In the genomic region with DNA sequence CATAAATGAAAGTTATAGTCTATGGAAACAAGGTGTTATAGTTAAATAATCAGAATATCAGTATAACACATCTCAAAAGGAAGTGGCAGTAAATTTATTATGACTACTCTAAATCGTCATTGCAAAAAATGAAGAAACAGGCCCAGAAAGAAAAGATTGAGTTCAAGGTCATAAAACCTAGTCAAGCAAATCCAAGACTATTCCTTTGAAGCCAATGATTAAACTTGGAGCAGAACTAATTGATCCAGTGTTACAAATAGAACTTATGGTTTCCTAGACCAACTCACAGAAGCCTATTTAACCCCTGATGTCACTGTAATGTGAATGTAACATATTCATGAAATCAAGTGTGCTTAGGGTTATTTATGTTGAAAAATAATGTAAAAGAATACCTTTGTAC, we compare ENCODE assay signal across 3 cellular contexts.
TF ChIP-seq lines count a peak whose summit lies in the region.

No MANE protein-coding gene starts in this region.

TF ChIP-seq in SK-N-SH, 30 proteins besides CTCF, POLR2A, EP300 and RAD21:
- TF ChIP-seq YY1 (IDR thresholded peaks at IDR 0.05; ENCODE audit: low read depth) (no peak), MXI1 (IDR thresholded peaks at IDR 0.05; ENCODE audit: low read depth, low read length) (no peak), FOXM1 (IDR thresholded peaks at IDR 0.05; ENCODE audit: low read depth) (no peak), CHD2 (IDR thresholded peaks at IDR 0.05; ENCODE audit: low read length, partially characterized antibody) (no peak), TAF1 (IDR thresholded peaks at IDR 0.05; ENCODE audit: borderline replicate concordance, low read depth, low read length) (no peak), FOSL2 (IDR thresholded peaks at IDR 0.05; ENCODE audit: borderline replicate concordance, low read depth) (no peak), NRF1 (IDR thresholded peaks at IDR 0.05; ENCODE audit: low read depth, low read length) (no peak), RXRA (IDR thresholded peaks at IDR 0.05; ENCODE audit: borderline replicate concordance, low read depth) (no peak), SMC3 (IDR thresholded peaks at IDR 0.05; ENCODE audit: low read depth, low read length) (no peak), POLR2AphosphoS5 (IDR thresholded peaks at IDR 0.05; ENCODE audit: low read depth, low read length) (no peak), GATA2 (CRISPR knock-in tag; IDR thresholded peaks at IDR 0.05) (no peak), MEF2A (IDR thresholded peaks at IDR 0.05; ENCODE audit: borderline replicate concordance, low read depth) (no peak), ELF1 (IDR thresholded peaks at IDR 0.05) (no peak), TCF12 (IDR thresholded peaks at IDR 0.05) (no peak), NFIC (IDR thresholded peaks at IDR 0.05; ENCODE audit: borderline replicate concordance) (no peak), GABPA (IDR thresholded peaks at IDR 0.05; ENCODE audit: low read depth) (no peak)
- TF ChIP-seq, protein P1, sequence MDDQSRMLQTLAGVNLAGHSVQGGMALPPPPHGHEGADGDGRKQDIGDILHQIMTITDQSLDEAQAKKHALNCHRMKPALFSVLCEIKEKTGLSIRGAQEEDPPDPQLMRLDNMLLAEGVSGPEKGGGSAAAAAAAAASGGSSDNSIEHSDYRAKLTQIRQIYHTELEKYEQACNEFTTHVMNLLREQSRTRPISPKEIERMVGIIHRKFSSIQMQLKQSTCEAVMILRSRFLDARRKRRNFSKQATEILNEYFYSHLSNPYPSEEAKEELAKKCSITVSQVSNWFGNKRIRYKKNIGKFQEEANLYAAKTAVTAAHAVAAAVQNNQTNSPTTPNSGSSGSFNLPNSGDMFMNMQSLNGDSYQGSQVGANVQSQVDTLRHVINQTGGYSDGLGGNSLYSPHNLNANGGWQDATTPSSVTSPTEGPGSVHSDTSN (IDR thresholded peaks at IDR 0.05): no peak
- TF ChIP-seq, protein P2, sequence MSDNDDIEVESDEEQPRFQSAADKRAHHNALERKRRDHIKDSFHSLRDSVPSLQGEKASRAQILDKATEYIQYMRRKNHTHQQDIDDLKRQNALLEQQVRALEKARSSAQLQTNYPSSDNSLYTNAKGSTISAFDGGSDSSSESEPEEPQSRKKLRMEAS (IDR thresholded peaks at IDR 0.05; ENCODE audit: low read depth): no peak

TF ChIP-seq in SK-N-SH treated with all-trans-retinoic acid at 6 μM for 48 hours, 23 proteins besides CTCF, POLR2A, EP300 and RAD21:
- TF ChIP-seq ARNTL (CRISPR knock-in tag; IDR thresholded peaks at IDR 0.05; ENCODE audit: borderline replicate concordance, low read depth) (no peak), ZNF565 (CRISPR knock-in tag; conservative IDR thresholded peaks at IDR 0.05; ENCODE audit: low read depth) (no peak), TOX (CRISPR knock-in tag; IDR thresholded peaks at IDR 0.05; ENCODE audit: borderline replicate concordance) (no peak), ZFP30 (CRISPR knock-in tag; IDR thresholded peaks at IDR 0.05) (no peak), GLIS3 (CRISPR knock-in tag; IDR thresholded peaks at IDR 0.05) (no peak), CSDC2 (CRISPR knock-in tag; IDR thresholded peaks at IDR 0.05) (no peak), BACH2 (CRISPR knock-in tag; IDR thresholded peaks at IDR 0.05; ENCODE audit: borderline replicate concordance) (no peak), ZNF8 (CRISPR knock-in tag; IDR thresholded peaks at IDR 0.05) (no peak), ZC3H10 (CRISPR knock-in tag; IDR thresholded peaks at IDR 0.05) (no peak), SNAI2 (CRISPR knock-in tag; IDR thresholded peaks at IDR 0.05) (no peak), TCF4 (CRISPR knock-in tag; IDR thresholded peaks at IDR 0.05; ENCODE audit: borderline replicate concordance) (no peak), ESRRG (CRISPR knock-in tag; IDR thresholded peaks at IDR 0.05) (no peak), OSR1 (CRISPR knock-in tag; IDR thresholded peaks at IDR 0.05) (no peak)
- TF ChIP-seq, protein P3, sequence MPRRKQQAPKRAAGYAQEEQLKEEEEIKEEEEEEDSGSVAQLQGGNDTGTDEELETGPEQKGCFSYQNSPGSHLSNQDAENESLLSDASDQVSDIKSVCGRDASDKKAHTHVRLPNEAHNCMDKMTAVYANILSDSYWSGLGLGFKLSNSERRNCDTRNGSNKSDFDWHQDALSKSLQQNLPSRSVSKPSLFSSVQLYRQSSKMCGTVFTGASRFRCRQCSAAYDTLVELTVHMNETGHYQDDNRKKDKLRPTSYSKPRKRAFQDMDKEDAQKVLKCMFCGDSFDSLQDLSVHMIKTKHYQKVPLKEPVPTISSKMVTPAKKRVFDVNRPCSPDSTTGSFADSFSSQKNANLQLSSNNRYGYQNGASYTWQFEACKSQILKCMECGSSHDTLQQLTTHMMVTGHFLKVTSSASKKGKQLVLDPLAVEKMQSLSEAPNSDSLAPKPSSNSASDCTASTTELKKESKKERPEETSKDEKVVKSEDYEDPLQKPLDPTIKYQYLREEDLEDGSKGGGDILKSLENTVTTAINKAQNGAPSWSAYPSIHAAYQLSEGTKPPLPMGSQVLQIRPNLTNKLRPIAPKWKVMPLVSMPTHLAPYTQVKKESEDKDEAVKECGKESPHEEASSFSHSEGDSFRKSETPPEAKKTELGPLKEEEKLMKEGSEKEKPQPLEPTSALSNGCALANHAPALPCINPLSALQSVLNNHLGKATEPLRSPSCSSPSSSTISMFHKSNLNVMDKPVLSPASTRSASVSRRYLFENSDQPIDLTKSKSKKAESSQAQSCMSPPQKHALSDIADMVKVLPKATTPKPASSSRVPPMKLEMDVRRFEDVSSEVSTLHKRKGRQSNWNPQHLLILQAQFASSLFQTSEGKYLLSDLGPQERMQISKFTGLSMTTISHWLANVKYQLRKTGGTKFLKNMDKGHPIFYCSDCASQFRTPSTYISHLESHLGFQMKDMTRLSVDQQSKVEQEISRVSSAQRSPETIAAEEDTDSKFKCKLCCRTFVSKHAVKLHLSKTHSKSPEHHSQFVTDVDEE (CRISPR knock-in tag; IDR thresholded peaks at IDR 0.05): no peak
- TF ChIP-seq, protein P4, sequence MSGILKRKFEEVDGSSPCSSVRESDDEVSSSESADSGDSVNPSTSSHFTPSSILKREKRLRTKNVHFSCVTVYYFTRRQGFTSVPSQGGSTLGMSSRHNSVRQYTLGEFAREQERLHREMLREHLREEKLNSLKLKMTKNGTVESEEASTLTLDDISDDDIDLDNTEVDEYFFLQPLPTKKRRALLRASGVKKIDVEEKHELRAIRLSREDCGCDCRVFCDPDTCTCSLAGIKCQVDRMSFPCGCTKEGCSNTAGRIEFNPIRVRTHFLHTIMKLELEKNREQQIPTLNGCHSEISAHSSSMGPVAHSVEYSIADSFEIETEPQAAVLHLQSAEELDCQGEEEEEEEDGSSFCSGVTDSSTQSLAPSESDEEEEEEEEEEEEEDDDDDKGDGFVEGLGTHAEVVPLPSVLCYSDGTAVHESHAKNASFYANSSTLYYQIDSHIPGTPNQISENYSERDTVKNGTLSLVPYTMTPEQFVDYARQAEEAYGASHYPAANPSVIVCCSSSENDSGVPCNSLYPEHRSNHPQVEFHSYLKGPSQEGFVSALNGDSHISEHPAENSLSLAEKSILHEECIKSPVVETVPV (CRISPR knock-in tag; IDR thresholded peaks at IDR 0.05): no peak
- TF ChIP-seq, protein P5, sequence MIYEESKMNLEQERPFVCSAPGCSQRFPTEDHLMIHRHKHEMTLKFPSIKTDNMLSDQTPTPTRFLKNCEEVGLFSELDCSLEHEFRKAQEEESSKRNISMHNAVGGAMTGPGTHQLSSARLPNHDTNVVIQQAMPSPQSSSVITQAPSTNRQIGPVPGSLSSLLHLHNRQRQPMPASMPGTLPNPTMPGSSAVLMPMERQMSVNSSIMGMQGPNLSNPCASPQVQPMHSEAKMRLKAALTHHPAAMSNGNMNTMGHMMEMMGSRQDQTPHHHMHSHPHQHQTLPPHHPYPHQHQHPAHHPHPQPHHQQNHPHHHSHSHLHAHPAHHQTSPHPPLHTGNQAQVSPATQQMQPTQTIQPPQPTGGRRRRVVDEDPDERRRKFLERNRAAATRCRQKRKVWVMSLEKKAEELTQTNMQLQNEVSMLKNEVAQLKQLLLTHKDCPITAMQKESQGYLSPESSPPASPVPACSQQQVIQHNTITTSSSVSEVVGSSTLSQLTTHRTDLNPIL (CRISPR knock-in tag; IDR thresholded peaks at IDR 0.05; ENCODE audit: low read depth): no peak

TF ChIP-seq in endothelial cell of umbilical vein, 7 proteins besides CTCF, POLR2A, EP300 and RAD21:
- TF ChIP-seq EZH2 (IDR thresholded peaks at IDR 0.05; ENCODE audit: borderline replicate concordance, low read depth, low read length, severe bottlenecking) (no peak), POLR2AphosphoS5 (IDR thresholded peaks at IDR 0.05; ENCODE audit: insufficient read depth, low read depth, low read length) (no peak), FOS (IDR thresholded peaks at IDR 0.05; ENCODE audit: borderline replicate concordance, insufficient read depth, low read length) (no peak), JUN (IDR thresholded peaks at IDR 0.05; ENCODE audit: borderline replicate concordance, insufficient read depth, insufficient read length, low read depth) (no peak), GATA2 (IDR thresholded peaks at IDR 0.05; ENCODE audit: insufficient read depth, insufficient read length, low read depth, low read length) (no peak), MYC (IDR thresholded peaks at IDR 0.05; ENCODE audit: low read depth, low read length) (no peak)
- TF ChIP-seq, protein P2 (IDR thresholded peaks at IDR 0.05; ENCODE audit: insufficient read depth, insufficient read length): no peak
TF ChIP-seq in endothelial cell of umbilical vein: peak in this region for 0.
